24 cellular contexts compared by ENCODE assay signal in genomic region chr2:152875832-152876669, GRCh38.
DNase-seq lines count a peak whose midpoint lies in the region; ATAC-seq and TF ChIP-seq lines count a peak whose summit lies in the region.
"Had no signal": no experiment of that assay in that cellular context is flagged by ENCODE, and none has a peak within 500 bp of the region (broad histone marks: within the 10 kb centered on the region; RNA-seq: fewer than 3 reads in every experiment).

No MANE protein-coding gene starts in this region.

- ATAC-seq in HG03439 (IDR thresholded peaks at IDR 0.05; ENCODE audit: unreplicated experiment) (no peak), HG03108 (IDR thresholded peaks at IDR 0.05; ENCODE audit: unreplicated experiment) (no peak)
- ATAC-seq: activated CD8-positive, alpha-beta T cell treated with anti-CD3 and anti-CD28 coated beads, Interleukin-2, amount 10 ng/mL, durations not matched to agents 7 days and 5 days; psoas muscle; T-helper 17 cell had no signal

- H3K23ac ChIP-seq in mesenchymal stem cell (ENCODE audit: low read length in 2 of 2) = no peak overlapping the region

- H4K91ac ChIP-seq in mesenchymal stem cell (ENCODE audit: low read length) = no peak overlapping the region

- H3K4me1 Mint-ChIP-seq in activated CD4-positive, alpha-beta T cell treated with anti-CD3 and anti-CD28 coated beads, Interleukin-2, amount 10 ng/mL, durations not matched to agents 24 days and 14 days = no peaks in the 10 kb centered on the region
- H3K4me1 Mint-ChIP-seq: brain, immature natural killer cell, T-helper 17 cell had no signal

- no peak overlapping the region for H2AK5ac ChIP-seq in mesenchymal stem cell (ENCODE audit: low read length, severe bottlenecking)

- no peak overlapping the region for H2BK12ac ChIP-seq in mesenchymal stem cell (ENCODE audit: low read length in 2 of 2)

- no peaks in the 10 kb centered on the region for H3K36me3 ChIP-seq in mesenchymal stem cell (ENCODE audit: control insufficient read depth in 1 of 2, insufficient read depth in 2 of 2, low read depth in 1 of 2, low read length in 2 of 2)
- H3K36me3 ChIP-seq: BE2C had no signal

- H2BK15ac ChIP-seq in mesenchymal stem cell (ENCODE audit: low read depth, poor library complexity, severe bottlenecking) = no peak overlapping the region

- no peak overlapping the region for H3K4me2 ChIP-seq in mesenchymal stem cell (ENCODE audit: low read length, poor library complexity, severe bottlenecking)

- no peak overlapping the region for H3K18ac ChIP-seq in mesenchymal stem cell (ENCODE audit: low read depth in 1 of 2, low read length in 2 of 2)

- no peak overlapping the region for H3K14ac ChIP-seq in mesenchymal stem cell (ENCODE audit: low read length in 2 of 2)

- H3K27me3 Mint-ChIP-seq in activated CD4-positive, alpha-beta T cell treated with anti-CD3 and anti-CD28 coated beads, Interleukin-2, amount 10 ng/mL, durations not matched to agents 24 days and 14 days = no peaks in the 10 kb centered on the region
- H3K27me3 Mint-ChIP-seq: brain; dendritic cell treated with granulocyte-macrophage colony-stimulating factor and Interleukin-4, amounts not matched to agents 40 ng/mL and 50 ng/mL, for 4 days; T-helper 17 cell had no signal

- H3K4me3 ChIP-seq in epithelial cell of esophagus (ENCODE audit: low read length) = no peak overlapping the region
- no peak overlapping the region for H3K4me3 ChIP-seq in mesenchymal stem cell (ENCODE audit: insufficient read depth in 1 of 2, low read depth in 1 of 2, low read length in 2 of 2)
- H3K4me3 ChIP-seq: psoas muscle had no signal

- no peaks in the 10 kb centered on the region for H3K4me1 ChIP-seq in mesenchymal stem cell (ENCODE audit: control insufficient read depth, insufficient read depth, low read depth, low read length)
- H3K4me1 ChIP-seq: BE2C, psoas muscle had no signal

- H2AFZ ChIP-seq in mesenchymal stem cell (ENCODE audit: low read depth, low read length) = no peak overlapping the region

- no peak overlapping the region for H3K27ac ChIP-seq in mesenchymal stem cell (ENCODE audit: low read length, poor library complexity, severe bottlenecking)
- H3K27ac ChIP-seq: psoas muscle had no signal

- 71% methylated on average over 4 of the region's 5 CpGs for WGBS in mesenchymal stem cell

- no peak overlapping the region for H3K4me3 Mint-ChIP-seq in activated CD4-positive, alpha-beta T cell treated with anti-CD3 and anti-CD28 coated beads, Interleukin-2, amount 10 ng/mL, durations not matched to agents 24 days and 14 days
- H3K4me3 Mint-ChIP-seq: activated CD8-positive, alpha-beta T cell treated with anti-CD3 and anti-CD28 coated beads, Interleukin-2, amount 10 ng/mL, durations not matched to agents 7 days and 5 days; activated naive CD8-positive, alpha-beta T cell; brain; dendritic cell treated with granulocyte-macrophage colony-stimulating factor and Interleukin-4, amounts not matched to agents 40 ng/mL and 50 ng/mL, for 4 days; immature natural killer cell; nephron; T-helper 17 cell had no signal

- no peaks in the 10 kb centered on the region for H3K79me1 ChIP-seq in mesenchymal stem cell (replicated peaks; ENCODE audit: low read length, poor library complexity, severe bottlenecking)

- H3K9me3 Mint-ChIP-seq in activated CD4-positive, alpha-beta T cell treated with anti-CD3 and anti-CD28 coated beads, Interleukin-2, amount 10 ng/mL, durations not matched to agents 24 days and 14 days = no peaks in the 10 kb centered on the region
- H3K9me3 Mint-ChIP-seq: brain, immature natural killer cell, nephron had no signal

- H3K4ac ChIP-seq in mesenchymal stem cell (ENCODE audit: low read depth in 1 of 2, low read length in 2 of 2) = no peak overlapping the region

- H3K36me3 Mint-ChIP-seq in activated CD4-positive, alpha-beta T cell treated with anti-CD3 and anti-CD28 coated beads, Interleukin-2, amount 10 ng/mL, durations not matched to agents 24 days and 14 days (ENCODE audit: low read depth) = no peaks in the 10 kb centered on the region
- H3K36me3 Mint-ChIP-seq: activated naive CD8-positive, alpha-beta T cell; brain; immature natural killer cell had no signal

- H4K8ac ChIP-seq in mesenchymal stem cell (ENCODE audit: low read length) = no peak overlapping the region

- H3K9me3 ChIP-seq in mesenchymal stem cell (ENCODE audit: control insufficient read depth, low read length) = no peaks in the 10 kb centered on the region
- H3K9me3 ChIP-seq: BE2C, psoas muscle had no signal

- DNase-seq in EL = peak; percentile 56
- DNase-seq in M059J (ENCODE audit: low read depth) = peak; percentile 42
- peak; percentile 34 for DNase-seq in epithelial cell of esophagus (ENCODE audit: low read depth)
- peak; percentile 1 for DNase-seq in mesenchymal stem cell
- no peak for DNase-seq in activated CD4-positive, alpha-beta T cell treated with anti-CD3 and anti-CD28 coated beads, Interleukin-2, amount 10 ng/mL, durations not matched to agents 24 days and 14 days
- DNase-seq in DMS 273 treated with DMSO at 0.1 percent for 48 hours (lab: John Stamatoyannopoulos, UW) = no peak
- DNase-seq: activated CD8-positive, alpha-beta T cell treated with anti-CD3 and anti-CD28 coated beads, Interleukin-2, amount 10 ng/mL, durations not matched to agents 7 days and 5 days; activated T-cell treated with anti-CD3 and anti-CD28 coated beads, Interleukin-2, amount 50 U/mL, for 48 hours; BE2C; Calu3; GDM1; immature natural killer cell; NCI-H1694; NCI-H510A treated with DMSO at 0.1 percent for 48 hours; psoas muscle; SHP77; stimulated activated CD4-positive, alpha-beta T cell treated with anti-CD3 and anti-CD28 coated beads, Interleukin-12 subunit alpha, Interleukin-12 subunit beta, amount 100 ng/mL, for 4 hours; T-helper 17 cell had no signal

- TF ChIP-seq CTCF in epithelial cell of esophagus (IDR thresholded peaks at IDR 0.05; ENCODE audit: insufficient read depth, low read depth, low read length, missing control alignments) = no peak

- intact Hi-C loops in activated CD4-positive, alpha-beta T cell treated with anti-CD3 and anti-CD28 coated beads, Interleukin-2, amount 10 ng/mL, durations not matched to agents 24 days and 14 days (cut with micrococcal nuclease) = no loop called here

- H3K27ac Mint-ChIP-seq in activated CD4-positive, alpha-beta T cell treated with anti-CD3 and anti-CD28 coated beads, Interleukin-2, amount 10 ng/mL, durations not matched to agents 24 days and 14 days = no peak overlapping the region
- H3K27ac Mint-ChIP-seq: activated CD8-positive, alpha-beta T cell treated with anti-CD3 and anti-CD28 coated beads, Interleukin-2, amount 10 ng/mL, durations not matched to agents 7 days and 5 days; activated naive CD8-positive, alpha-beta T cell; brain; dendritic cell treated with granulocyte-macrophage colony-stimulating factor and Interleukin-4, amounts not matched to agents 40 ng/mL and 50 ng/mL, for 4 days; immature natural killer cell; nephron; T-helper 17 cell had no signal

- H3K9ac ChIP-seq in mesenchymal stem cell (ENCODE audit: low read length) = no peak overlapping the region

- H2BK5ac ChIP-seq in mesenchymal stem cell (ENCODE audit: low read depth, low read length, poor library complexity, severe bottlenecking) = no peak overlapping the region

- H2BK120ac ChIP-seq in mesenchymal stem cell (ENCODE audit: low read depth, low read length) = no peak overlapping the region

- H3K27me3 ChIP-seq in mesenchymal stem cell (ENCODE audit: control insufficient read depth in 1 of 2, insufficient read depth in 1 of 2, low read length in 2 of 2) = no peaks in the 10 kb centered on the region
- H3K27me3 ChIP-seq: BE2C had no signal

Comparison
In these comparisons a context has a peak if more than half of its experiments do, and no peak if none do; other contexts are left out.
1. DNase-seq: peak in EL (single experiment), M059J (single experiment), epithelial cell of esophagus (single experiment) and mesenchymal stem cell (single experiment); none in activated CD4-positive, alpha-beta T cell treated with anti-CD3 and anti-CD28 coated beads, Interleukin-2, amount 10 ng/mL, durations not matched to agents 24 days and 14 days (single experiment) and DMS 273 treated with DMSO at 0.1 percent for 48 hours (single experiment).